Comparison of ENCODE assay signal across 8 cellular contexts in genomic region chr10:88271736-88272135, GRCh38.
DNase-seq lines count a peak whose midpoint lies in the region; ATAC-seq and TF ChIP-seq lines count a peak whose summit lies in the region.

No MANE protein-coding gene starts in this region.

- BruUV-seq in mammary epithelial cell (replicated peaks; lab: Mats Ljungman, UMichigan), result no TSS peak

- no peak overlapping the region for H2AFZ ChIP-seq in mammary epithelial cell (ENCODE audit: low read depth, low read length)

- no peaks in the 10 kb centered on the region for H3K9me3 ChIP-seq in mammary epithelial cell (replicated peaks; ENCODE audit: insufficient read depth, low read length)

- in situ Hi-C loops in mammary epithelial cell (cut with MboI; ENCODE audit: low sequenced_read_pairs in 2 of 2), result no loop called here

- no peaks in the 10 kb centered on the region for H3K27me3 Mint-ChIP-seq in IgD-negative memory B cell

- DNase-seq in EH (ENCODE audit: low read depth) (peak; percentile 66), mammary epithelial cell (peak; percentile 50), RWPE1 (ENCODE audit: low spot score) (no peak), SK-N-DZ (ENCODE audit: low spot score) (no peak), glomerular visceral epithelial cell (ENCODE audit: extremely low spot score) (no peak)
- DNase-seq in stimulated activated effector memory CD8-positive, alpha-beta T cell treated with anti-CD3 and anti-CD28 coated beads, Interleukin-12 subunit alpha, Interleukin-12 subunit beta, amount 100 ng/mL, for 72 hours (ENCODE audit: low spot score in 2 of 2), result peak; percentile 14 to 78

- peaks cover 20 to 33% (median 22%) of the 10 kb centered on the region in 3 donors for H3K4me1 Mint-ChIP-seq in IgD-negative memory B cell
- peaks cover 47% of the 10 kb centered on the region for H3K4me1 Mint-ChIP-seq in stimulated activated effector memory CD8-positive, alpha-beta T cell treated with anti-CD3 and anti-CD28 coated beads, Interleukin-12 subunit alpha, Interleukin-12 subunit beta, amount 100 ng/mL, for 72 hours

- H3K4me2 ChIP-seq in mammary epithelial cell (ENCODE audit: insufficient read depth, low read depth, low read length), result no peak overlapping the region

- no peaks in the 10 kb centered on the region for H3K36me3 ChIP-seq in mammary epithelial cell (ENCODE audit: insufficient read depth, low read length)

- WGBS in mammary epithelial cell (ENCODE audit: low coverage, missing lambda C conversion rate), result 100% methylated on average over 3 of the region's 3 CpGs

- no peaks in the 10 kb centered on the region for H3K36me3 Mint-ChIP-seq in IgD-negative memory B cell
- H3K36me3 Mint-ChIP-seq in stimulated activated effector memory CD8-positive, alpha-beta T cell treated with anti-CD3 and anti-CD28 coated beads, Interleukin-12 subunit alpha, Interleukin-12 subunit beta, amount 100 ng/mL, for 72 hours, result peaks cover 10% of the 10 kb centered on the region

- dilution Hi-C loops in mammary epithelial cell (cut with HindIII; ENCODE audit: low sequenced_read_pairs), result no loop called here

- H3K9ac ChIP-seq in mammary epithelial cell (ENCODE audit: insufficient read depth, low read length), result no peak overlapping the region

- H3K4me3 ChIP-seq in mammary epithelial cell (replicated peaks in 1 of 3; ENCODE audit: insufficient read depth in 1 of 3, low read depth in 2 of 3, low read length in 3 of 3), result no peak overlapping the region

- TF ChIP-seq CTCF in mammary epithelial cell (conservative IDR thresholded peaks at IDR 0.05 in 1 of 2, IDR thresholded peaks at IDR 0.05 in 1 of 2; ENCODE audit: extremely low read depth in 1 of 2, insufficient read depth in 1 of 2, low read depth in 1 of 2, low read length in 2 of 2) (no peak), RWPE1 (conservative IDR thresholded peaks at IDR 0.05; ENCODE audit: low read depth) (no peak)

- no peaks in the 10 kb centered on the region for H3K79me2 ChIP-seq in mammary epithelial cell (ENCODE audit: insufficient read depth, low read length)

- intact Hi-C loops in mammary epithelial cell (cut with micrococcal nuclease), result no loop called here

- POLR2A ChIA-PET in RWPE1 (lab: Yijun Ruan, JAX; ENCODE audit: low non-redundant PET), result no interaction called here

- H3K27ac Mint-ChIP-seq in IgD-negative memory B cell, result peak overlapping the region in 2 of 3 donors; percentile 54 to 55
- H3K27ac Mint-ChIP-seq in stimulated activated effector memory CD8-positive, alpha-beta T cell treated with anti-CD3 and anti-CD28 coated beads, Interleukin-12 subunit alpha, Interleukin-12 subunit beta, amount 100 ng/mL, for 72 hours, result peak overlapping the region; percentile 94

- no peaks in the 10 kb centered on the region for H3K9me3 Mint-ChIP-seq in IgD-negative memory B cell
- no peaks in the 10 kb centered on the region for H3K9me3 Mint-ChIP-seq in stimulated activated effector memory CD8-positive, alpha-beta T cell treated with anti-CD3 and anti-CD28 coated beads, Interleukin-12 subunit alpha, Interleukin-12 subunit beta, amount 100 ng/mL, for 72 hours

- H3K27me3 ChIP-seq in mammary epithelial cell (ENCODE audit: insufficient read depth, low read length), result no peaks in the 10 kb centered on the region

- H3K27ac ChIP-seq in mammary epithelial cell (ENCODE audit: insufficient read depth, low read depth, low read length) (no peak overlapping the region), RWPE1 (no peak overlapping the region)

- H3K4me3 Mint-ChIP-seq in IgD-negative memory B cell, result peak overlapping the region in 2 of 4 donors; percentile 75 to 78
- H3K4me3 Mint-ChIP-seq in stimulated activated effector memory CD8-positive, alpha-beta T cell treated with anti-CD3 and anti-CD28 coated beads, Interleukin-12 subunit alpha, Interleukin-12 subunit beta, amount 100 ng/mL, for 72 hours, result peak overlapping the region; percentile 54

- peaks cover 14% of the 10 kb centered on the region for H3K4me1 ChIP-seq in mammary epithelial cell (ENCODE audit: insufficient read depth, low read length)

- CTCF ChIA-PET in mammary epithelial cell (lab: Charles Lee; ENCODE audit: low non-redundant PET) (no interaction called here), RWPE1 (lab: Yijun Ruan, JAX) (no interaction called here)

- peak; percentile 27 for ATAC-seq in GM21515 (IDR thresholded peaks at IDR 0.05; ENCODE audit: unreplicated experiment)
- peak; percentile 68 for ATAC-seq in stimulated activated effector memory CD8-positive, alpha-beta T cell treated with anti-CD3 and anti-CD28 coated beads, Interleukin-12 subunit alpha, Interleukin-12 subunit beta, amount 100 ng/mL, for 72 hours

- H4K20me1 ChIP-seq in mammary epithelial cell (ENCODE audit: insufficient read depth, low read length), result no peaks in the 10 kb centered on the region

Comparison
In these comparisons a context has a peak if more than half of its experiments do, and no peak if none do; other contexts are left out.
1. DNase-seq: peak in EH (single experiment), mammary epithelial cell (single experiment) and stimulated activated effector memory CD8-positive, alpha-beta T cell treated with anti-CD3 and anti-CD28 coated beads, Interleukin-12 subunit alpha, Interleukin-12 subunit beta, amount 100 ng/mL, for 72 hours (2 of 2); none in RWPE1 (single experiment), SK-N-DZ (single experiment) and glomerular visceral epithelial cell (single experiment).